19 cellular contexts compared by ENCODE assay signal in the genomic region with DNA sequence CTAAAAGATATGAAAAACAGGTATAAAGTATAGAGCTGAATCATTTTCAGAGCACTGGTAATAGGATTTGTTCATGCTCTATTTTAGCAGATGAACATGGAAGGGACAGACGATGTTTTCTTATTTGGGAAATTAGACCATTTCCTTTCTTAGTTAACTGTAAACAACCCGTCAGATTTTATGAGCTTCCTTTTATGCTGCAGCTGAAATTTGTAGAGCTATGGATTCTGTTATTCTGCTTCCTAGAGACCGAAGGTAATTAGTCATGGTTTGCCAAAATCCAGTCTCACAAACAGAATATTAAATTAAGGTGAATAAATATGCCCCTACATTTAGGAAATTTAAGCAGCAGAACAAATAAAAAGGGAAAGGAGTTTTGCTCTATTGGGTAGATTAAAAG.
DNase-seq lines count a peak whose midpoint lies in the region; ATAC-seq, FAIRE-seq and TF ChIP-seq lines count a peak whose summit lies in the region.
"Had no signal": no experiment of that assay in that cellular context is flagged by ENCODE, and none has a peak within 500 bp of the region (broad histone marks: within the 10 kb centered on the region; RNA-seq: fewer than 3 reads in every experiment).

No MANE protein-coding gene starts in this region.

- no peak overlapping the region for H3K27ac Mint-ChIP-seq in HFFc6

- no peaks in the 10 kb centered on the region for H3K9me3 ChIP-seq in uterus

- intact Hi-C loops in uterus (cut with DNase I; ENCODE audit: low total_unique reads), result no loop called here

- peak; percentile 96 for FAIRE-seq in endometrium (lab: Jason Lieb, UNC)
- FAIRE-seq: GM12878, H1 had no signal

- no peak for TF ChIP-seq CTCF in HFFc6 (IDR thresholded peaks at IDR 0.05)
- TF ChIP-seq CTCF in uterus (IDR thresholded peaks at IDR 0.05), result no peak

- no peak overlapping the region for H3K4me3 Mint-ChIP-seq in HFFc6
- H3K4me3 Mint-ChIP-seq: CD14-positive monocyte had no signal

- H3K4me1 ChIP-seq in uterus, result peaks cover 0 to 3% of the 10 kb centered on the region in 2 donors

- no peak for ATAC-seq in GM18519 (IDR thresholded peaks at IDR 0.05; ENCODE audit: low FRiP score, unreplicated experiment)
- ATAC-seq: GM12878, Panc1 had no signal

- no peak for TF ChIP-seq POLR2A in uterus (IDR thresholded peaks at IDR 0.05)

- peaks cover 24% of the 10 kb centered on the region for H3K4me1 Mint-ChIP-seq in HFFc6 (ENCODE audit: low read depth)
- H3K4me1 Mint-ChIP-seq: CD14-positive monocyte had no signal

- H3K9me3 Mint-ChIP-seq in HFFc6, result no peaks in the 10 kb centered on the region

- H3K27me3 ChIP-seq in uterus, result no peaks in the 10 kb centered on the region

- H3K4me3 ChIP-seq in uterus, result no peak overlapping the region
- H3K4me3 ChIP-seq: GM12878 had no signal

- H3K36me3 ChIP-seq in uterus, result no peaks in the 10 kb centered on the region

- no peaks in the 10 kb centered on the region for H3K27me3 Mint-ChIP-seq in HFFc6 (ENCODE audit: insufficient read depth)

- peak overlapping the region; percentile 73 to 81 for H3K27ac ChIP-seq in uterus

- DNase-seq in HFFc6, result peak; percentile 14
- DNase-seq in NCI-H748 (lab: John Stamatoyannopoulos, UW; ENCODE audit: unreplicated experiment), result peak; percentile 53
- DNase-seq in uterus, result no peak
- DNase-seq in COLO829 (ENCODE audit: low spot score), result no peak
- DNase-seq in iPS-NIHi7 (ENCODE audit: extremely low spot score), result no peak
- DNase-seq: COR-L47, DMS 273 treated with DMSO at 0.1 percent for 48 hours, GF-D8, KG1, NCI-H1436, NCI-H1930, SW 1271, T-helper 2 cell had no signal

- H3K36me3 Mint-ChIP-seq in HFFc6 (ENCODE audit: low read depth), result no peaks in the 10 kb centered on the region
- H3K36me3 Mint-ChIP-seq: CD14-positive monocyte had no signal

Comparison
In these comparisons a context has a peak if more than half of its experiments do, and no peak if none do; other contexts are left out.
1. DNase-seq: peak in HFFc6 (single experiment) and NCI-H748 (single experiment); none in uterus (0 of 2), COLO829 (single experiment) and iPS-NIHi7 (single experiment).